In genomic region chrX:116009871-116010710, GRCh38 we compare ENCODE assay signal across 9 cellular contexts.
DNase-seq lines count a peak whose midpoint lies in the region; ATAC-seq, FAIRE-seq and TF ChIP-seq lines count a peak whose summit lies in the region.
"Had no signal": no experiment of that assay in that cellular context is flagged by ENCODE, and none has a peak within 500 bp of the region (broad histone marks: within the 10 kb centered on the region; RNA-seq: fewer than 3 reads in every experiment).

No MANE protein-coding gene starts in this region.

- H3K4me3 ChIP-seq in HepG2 (replicated peaks in 1 of 3; ENCODE audit: insufficient read depth in 1 of 3, low read depth in 2 of 3, low read length in 3 of 3), result no peak overlapping the region

- no peak overlapping the region for H3K9ac ChIP-seq in HepG2 (ENCODE audit: insufficient read depth, low read depth, low read length)

- H3K4me2 ChIP-seq in HepG2 (ENCODE audit: low read depth, low read length), result peak overlapping the region; percentile 62

- no peak for TF ChIP-seq RAD21 in HepG2 (CRISPR knock-in tag; IDR thresholded peaks at IDR 0.05)

- no peak overlapping the region for H3K27ac Mint-ChIP-seq in activated T-helper 2 cell treated with anti-CD3 and anti-CD28 coated beads, Interferon-gamma antibody, Interleukin-2, Interleukin-4, amounts not matched to agents 10 μg/mL and 5 μg/mL and 100 μg/mL, durations not matched to agents 14 hours and 24 hours and 36 hours
- H3K27ac Mint-ChIP-seq in T-helper 2 cell treated with Interferon-gamma antibody and Interleukin-4, amounts not matched to agents 5 μg/mL and 100 μg/mL, for 36 hours, result no peak overlapping the region
- H3K27ac Mint-ChIP-seq in chondrocyte (ENCODE audit: unreplicated experiment), result no peak overlapping the region

- no peaks in the 10 kb centered on the region for H4K20me1 ChIP-seq in HepG2 (ENCODE audit: insufficient read depth, low read length)

- no peak for DNase-seq in GM18507 (ENCODE audit: extremely low spot score, insufficient read length, low read depth)
- DNase-seq in Kasumi-1 (lab: John Stamatoyannopoulos, UW), result peak; percentile 6 to 30
- DNase-seq in HepG2 (ENCODE audit: low spot score), result peak; percentile 1
- no peak for DNase-seq in activated T-helper 2 cell treated with anti-CD3 and anti-CD28 coated beads, Interferon-gamma antibody, Interleukin-2, Interleukin-4, amounts not matched to agents 10 μg/mL and 5 μg/mL and 100 μg/mL, durations not matched to agents 14 hours and 24 hours and 36 hours (ENCODE audit: low spot score)
- DNase-seq in T-helper 2 cell treated with Interferon-gamma antibody and Interleukin-4, amounts not matched to agents 5 μg/mL and 100 μg/mL, for 36 hours (ENCODE audit: low spot score), result no peak
- DNase-seq in T1000 (lab: John Stamatoyannopoulos, UW), result no peak
- no peak for DNase-seq in chondrocyte (ENCODE audit: low spot score)

- CTCF ChIA-PET in HepG2 (lab: Yijun Ruan, JAX; ENCODE audit: low intra/inter-chr PET ratio, low total read pairs), result no interaction called here

- no peaks in the 10 kb centered on the region for H3K36me3 ChIP-seq in HepG2 (replicated peaks in 1 of 2; ENCODE audit: control insufficient read depth in 1 of 2, insufficient read depth in 2 of 2, low read length in 2 of 2)
- H3K36me3 ChIP-seq: neutrophil had no signal

- no TSS peak for BruUV-seq in HepG2 (replicated peaks; lab: Mats Ljungman, UMichigan)

- no peak overlapping the region for H3K4me3 Mint-ChIP-seq in activated T-helper 2 cell treated with anti-CD3 and anti-CD28 coated beads, Interferon-gamma antibody, Interleukin-2, Interleukin-4, amounts not matched to agents 10 μg/mL and 5 μg/mL and 100 μg/mL, durations not matched to agents 14 hours and 24 hours and 36 hours (ENCODE audit: low read depth)
- H3K4me3 Mint-ChIP-seq in T-helper 2 cell treated with Interferon-gamma antibody and Interleukin-4, amounts not matched to agents 5 μg/mL and 100 μg/mL, for 36 hours, result no peak overlapping the region
- H3K4me3 Mint-ChIP-seq in chondrocyte (ENCODE audit: unreplicated experiment), result no peak overlapping the region

- POLR2A ChIA-PET in HepG2 (lab: Yijun Ruan, JAX), result no interaction called here

- FAIRE-seq in GM18507 (lab: Jason Lieb, UNC) (peak; percentile 97), HepG2 (lab: Jason Lieb, UNC) (peak; percentile 15)

- no peaks in the 10 kb centered on the region for H3K9me3 ChIP-seq in HepG2 (ENCODE audit: low read length)
- H3K9me3 ChIP-seq: neutrophil had no signal

- no peak for TF ChIP-seq POLR2A in HepG2 (IDR thresholded peaks at IDR 0.05; ENCODE audit: insufficient read depth in 1 of 2, low read depth in 2 of 2, low read length in 2 of 2)

- intact Hi-C loops in HepG2 (cut with micrococcal nuclease; ENCODE audit: unreplicated experiment), result no loop called here
- intact Hi-C loops in activated T-helper 2 cell treated with anti-CD3 and anti-CD28 coated beads, Interferon-gamma antibody, Interleukin-2, Interleukin-4, amounts not matched to agents 10 μg/mL and 5 μg/mL and 100 μg/mL, durations not matched to agents 14 hours and 24 hours and 36 hours (cut with micrococcal nuclease), result no loop called here

- peak overlapping the region; percentile 72 for H2AFZ ChIP-seq in HepG2 (ENCODE audit: low read length)

- ATAC-seq in GM21825 (IDR thresholded peaks at IDR 0.05; ENCODE audit: unreplicated experiment) (peak; percentile 81), HepG2 (peak; percentile 56; the same call in 2 of the 3 replicates)

- no peaks in the 10 kb centered on the region for H3K27me3 Mint-ChIP-seq in activated T-helper 2 cell treated with anti-CD3 and anti-CD28 coated beads, Interferon-gamma antibody, Interleukin-2, Interleukin-4, amounts not matched to agents 10 μg/mL and 5 μg/mL and 100 μg/mL, durations not matched to agents 14 hours and 24 hours and 36 hours (ENCODE audit: low read depth)
- no peaks in the 10 kb centered on the region for H3K27me3 Mint-ChIP-seq in T-helper 2 cell treated with Interferon-gamma antibody and Interleukin-4, amounts not matched to agents 5 μg/mL and 100 μg/mL, for 36 hours (ENCODE audit: low read depth)
- H3K27me3 Mint-ChIP-seq in chondrocyte (ENCODE audit: low read depth), result peaks cover 3% of the 10 kb centered on the region

- no peak for TF ChIP-seq EP300 in HepG2 (IDR thresholded peaks at IDR 0.05; ENCODE audit: low read depth in 2 of 2, low read length in 2 of 2)
- no peak for TF ChIP-seq EP300 in HepG2 (CRISPR knock-in tag; IDR thresholded peaks at IDR 0.05; ENCODE audit: borderline replicate concordance)

- in situ Hi-C loops in HepG2 (cut with HindIII; ENCODE audit: extremely low pct_ligation_motif_present, low pct_unique_long_range_greater_than_20kb), result no loop called here

- H3K9me3 Mint-ChIP-seq in activated T-helper 2 cell treated with anti-CD3 and anti-CD28 coated beads, Interferon-gamma antibody, Interleukin-2, Interleukin-4, amounts not matched to agents 10 μg/mL and 5 μg/mL and 100 μg/mL, durations not matched to agents 14 hours and 24 hours and 36 hours, result peaks cover 7% of the 10 kb centered on the region
- H3K9me3 Mint-ChIP-seq in T-helper 2 cell treated with Interferon-gamma antibody and Interleukin-4, amounts not matched to agents 5 μg/mL and 100 μg/mL, for 36 hours, result peaks cover 11% of the 10 kb centered on the region
- peaks cover 10% of the 10 kb centered on the region for H3K9me3 Mint-ChIP-seq in chondrocyte (ENCODE audit: low read depth)

- H3K4me1 ChIP-seq in HepG2 (ENCODE audit: insufficient read depth, low read length), result peaks cover 15% of the 10 kb centered on the region

- H3K27me3 ChIP-seq in HepG2 (ENCODE audit: control insufficient read depth in 1 of 2, insufficient read depth in 2 of 2, low read length in 2 of 2), result no peaks in the 10 kb centered on the region
- H3K27me3 ChIP-seq: neutrophil had no signal

- H3K36me3 Mint-ChIP-seq in activated T-helper 2 cell treated with anti-CD3 and anti-CD28 coated beads, Interferon-gamma antibody, Interleukin-2, Interleukin-4, amounts not matched to agents 10 μg/mL and 5 μg/mL and 100 μg/mL, durations not matched to agents 14 hours and 24 hours and 36 hours (ENCODE audit: low read depth), result no peaks in the 10 kb centered on the region
- H3K36me3 Mint-ChIP-seq in T-helper 2 cell treated with Interferon-gamma antibody and Interleukin-4, amounts not matched to agents 5 μg/mL and 100 μg/mL, for 36 hours (ENCODE audit: low read depth), result no peaks in the 10 kb centered on the region
- H3K36me3 Mint-ChIP-seq in chondrocyte (ENCODE audit: low read depth), result no peaks in the 10 kb centered on the region

- no peaks in the 10 kb centered on the region for H3K79me2 ChIP-seq in HepG2 (ENCODE audit: insufficient read depth, low read length)

- 4% methylated on average over 7 of the region's 8 CpGs for WGBS in HepG2 (ENCODE audit: low lambda C conversion rate)

- TF ChIP-seq CTCF in HepG2 (CRISPR knock-in tag; IDR thresholded peaks at IDR 0.05) (no peak), chondrocyte (IDR thresholded peaks at IDR 0.05) (no peak)

- H3K27ac ChIP-seq in HepG2 (ENCODE audit: extremely low read length, insufficient read depth, low read length), result no peak overlapping the region
- H3K27ac ChIP-seq: neutrophil had no signal

- no peaks in the 10 kb centered on the region for H3K4me1 Mint-ChIP-seq in activated T-helper 2 cell treated with anti-CD3 and anti-CD28 coated beads, Interferon-gamma antibody, Interleukin-2, Interleukin-4, amounts not matched to agents 10 μg/mL and 5 μg/mL and 100 μg/mL, durations not matched to agents 14 hours and 24 hours and 36 hours (ENCODE audit: low read depth)
- no peaks in the 10 kb centered on the region for H3K4me1 Mint-ChIP-seq in T-helper 2 cell treated with Interferon-gamma antibody and Interleukin-4, amounts not matched to agents 5 μg/mL and 100 μg/mL, for 36 hours (ENCODE audit: low read depth)
- no peaks in the 10 kb centered on the region for H3K4me1 Mint-ChIP-seq in chondrocyte (ENCODE audit: low read depth)

TF ChIP-seq in HepG2, 621 proteins besides CTCF, POLR2A, EP300 and RAD21 (continues in another document):
- peak; percentile 17; the same call in 1 of the 2 replicates for TF ChIP-seq SALL1 (CRISPR knock-in tag; IDR thresholded peaks at IDR 0.05)
- peak; percentile 82; the same call in 1 of the 2 replicates for TF ChIP-seq ZNF331 (CRISPR knock-in tag; IDR thresholded peaks at IDR 0.05)
- TF ChIP-seq TFAP4 (IDR thresholded peaks at IDR 0.05; ENCODE audit: borderline replicate concordance, low read depth), result peak; percentile 77; the same call in 1 of the 2 replicates
- no peak for TF ChIP-seq SP4 (CRISPR knock-in tag; IDR thresholded peaks at IDR 0.05)
- TF ChIP-seq ZNF367 (CRISPR knock-in tag; IDR thresholded peaks at IDR 0.05; ENCODE audit: borderline replicate concordance), result no peak
- peak; percentile 84 for TF ChIP-seq ARNTL (CRISPR knock-in tag; IDR thresholded peaks at IDR 0.05)

Comparison
In these comparisons a context has a peak if more than half of its experiments do, and no peak if none do; other contexts are left out.
1. DNase-seq: peak in Kasumi-1 (2 of 2) and HepG2 (single experiment); none in GM18507 (single experiment), activated T-helper 2 cell treated with anti-CD3 and anti-CD28 coated beads, Interferon-gamma antibody, Interleukin-2, Interleukin-4, amounts not matched to agents 10 μg/mL and 5 μg/mL and 100 μg/mL, durations not matched to agents 14 hours and 24 hours and 36 hours (single experiment), T-helper 2 cell treated with Interferon-gamma antibody and Interleukin-4, amounts not matched to agents 5 μg/mL and 100 μg/mL, for 36 hours (single experiment), T1000 (single experiment) and chondrocyte (single experiment).